2 cellular contexts compared by ENCODE assay signal in the genomic region with DNA sequence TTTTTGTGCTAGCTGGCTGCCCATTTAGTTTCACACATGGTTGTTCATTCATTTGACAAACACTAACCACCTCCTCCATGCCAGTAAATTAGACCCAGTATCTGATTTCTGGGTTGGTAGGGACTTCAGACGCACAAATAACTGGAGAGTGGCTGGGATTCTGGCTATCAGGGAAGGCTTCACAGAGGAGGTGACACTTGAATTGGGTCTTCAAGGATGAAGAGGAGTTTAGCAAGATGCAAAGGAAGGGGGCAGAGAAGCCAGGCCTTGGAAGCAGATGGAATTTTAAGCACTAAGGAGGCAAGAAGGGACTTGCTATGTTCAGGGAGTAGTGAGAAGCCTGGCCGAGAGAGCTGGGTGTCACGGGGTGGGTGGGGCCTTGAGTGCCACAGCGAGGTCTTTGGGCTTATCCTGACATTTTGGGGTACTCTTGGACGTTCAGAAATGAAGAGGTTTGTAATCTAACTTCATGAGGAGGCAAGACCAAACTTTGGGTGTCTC.
TF ChIP-seq lines count a peak whose summit lies in the region.

No MANE protein-coding gene starts in this region.

TF ChIP-seq in SK-N-SH treated with all-trans-retinoic acid at 6 μM for 48 hours, 23 proteins besides CTCF, POLR2A, EP300 and RAD21 (continued from another document):
- TF ChIP-seq POU6F1 (CRISPR knock-in tag; IDR thresholded peaks at IDR 0.05; ENCODE audit: borderline replicate concordance, low read depth), result no peak
- TF ChIP-seq, protein P1, sequence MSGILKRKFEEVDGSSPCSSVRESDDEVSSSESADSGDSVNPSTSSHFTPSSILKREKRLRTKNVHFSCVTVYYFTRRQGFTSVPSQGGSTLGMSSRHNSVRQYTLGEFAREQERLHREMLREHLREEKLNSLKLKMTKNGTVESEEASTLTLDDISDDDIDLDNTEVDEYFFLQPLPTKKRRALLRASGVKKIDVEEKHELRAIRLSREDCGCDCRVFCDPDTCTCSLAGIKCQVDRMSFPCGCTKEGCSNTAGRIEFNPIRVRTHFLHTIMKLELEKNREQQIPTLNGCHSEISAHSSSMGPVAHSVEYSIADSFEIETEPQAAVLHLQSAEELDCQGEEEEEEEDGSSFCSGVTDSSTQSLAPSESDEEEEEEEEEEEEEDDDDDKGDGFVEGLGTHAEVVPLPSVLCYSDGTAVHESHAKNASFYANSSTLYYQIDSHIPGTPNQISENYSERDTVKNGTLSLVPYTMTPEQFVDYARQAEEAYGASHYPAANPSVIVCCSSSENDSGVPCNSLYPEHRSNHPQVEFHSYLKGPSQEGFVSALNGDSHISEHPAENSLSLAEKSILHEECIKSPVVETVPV (CRISPR knock-in tag; IDR thresholded peaks at IDR 0.05), result no peak
- no peak for TF ChIP-seq GLIS3 (CRISPR knock-in tag; IDR thresholded peaks at IDR 0.05)
- TF ChIP-seq ZFP3 (CRISPR knock-in tag; IDR thresholded peaks at IDR 0.05), result peak; percentile 83
- no peak for TF ChIP-seq BACH2 (CRISPR knock-in tag; IDR thresholded peaks at IDR 0.05; ENCODE audit: borderline replicate concordance)

TF ChIP-seq in SK-N-SH, 30 proteins besides CTCF, POLR2A, EP300 and RAD21 (continued from another document):
- TF ChIP-seq IRF3 (IDR thresholded peaks at IDR 0.05; ENCODE audit: low read depth, low read length) (no peak), FOXM1 (IDR thresholded peaks at IDR 0.05; ENCODE audit: low read depth) (no peak), TEAD4 (IDR thresholded peaks at IDR 0.05; ENCODE audit: borderline replicate concordance, insufficient read depth) (no peak), NRF1 (IDR thresholded peaks at IDR 0.05; ENCODE audit: low read depth, low read length) (no peak), RFX5 (IDR thresholded peaks at IDR 0.05; ENCODE audit: low read length) (no peak), MEF2A (IDR thresholded peaks at IDR 0.05; ENCODE audit: borderline replicate concordance, low read depth) (no peak), USF1 (IDR thresholded peaks at IDR 0.05; ENCODE audit: borderline replicate concordance, low read depth) (no peak)
